ENCODE assay signal across 12 cellular contexts in genomic region chr2:82837588-82838304, GRCh38.
DNase-seq lines count a peak whose midpoint lies in the region; ATAC-seq and TF ChIP-seq lines count a peak whose summit lies in the region.
"Had no signal": no experiment of that assay in that cellular context is flagged by ENCODE, and none has a peak within 500 bp of the region (broad histone marks: within the 10 kb centered on the region; RNA-seq: fewer than 3 reads in every experiment).

No MANE protein-coding gene starts in this region.

- intact Hi-C loops in IMR-90 (cut with micrococcal nuclease), result no loop called here
- intact Hi-C loops in activated T-helper 2 cell treated with anti-CD3 and anti-CD28 coated beads, Interferon-gamma antibody, Interleukin-2, Interleukin-4, amounts not matched to agents 10 μg/mL and 5 μg/mL and 100 μg/mL, durations not matched to agents 14 hours and 24 hours and 36 hours (cut with micrococcal nuclease), result no loop called here

- no peak overlapping the region for H2AK9ac ChIP-seq in IMR-90 (replicated peaks; ENCODE audit: low read depth, low read length, poor library complexity)

- H3K4me3 ChIP-seq in AG04450 (ENCODE audit: low read depth, low read length) (no peak overlapping the region), IMR-90 (ENCODE audit: insufficient read depth, low read depth, low read length) (no peak overlapping the region), fibroblast of the aortic adventitia (ENCODE audit: low read depth, low read length) (no peak overlapping the region)
- H3K4me3 ChIP-seq: hepatocyte had no signal

- H3K36me3 Mint-ChIP-seq in activated T-helper 2 cell treated with anti-CD3 and anti-CD28 coated beads, Interferon-gamma antibody, Interleukin-2, Interleukin-4, amounts not matched to agents 10 μg/mL and 5 μg/mL and 100 μg/mL, durations not matched to agents 14 hours and 24 hours and 36 hours (ENCODE audit: low read depth), result no peaks in the 10 kb centered on the region

- H3K56ac ChIP-seq in IMR-90 (ENCODE audit: extremely low read depth, insufficient read depth, low read length), result no peak overlapping the region

- H4K91ac ChIP-seq in IMR-90 (ENCODE audit: insufficient read depth, low read depth, low read length), result no peak overlapping the region

- H3K14ac ChIP-seq in IMR-90 (replicated peaks; ENCODE audit: low read depth, low read length), result no peak overlapping the region

- H3K9me3 Mint-ChIP-seq in activated T-helper 2 cell treated with anti-CD3 and anti-CD28 coated beads, Interferon-gamma antibody, Interleukin-2, Interleukin-4, amounts not matched to agents 10 μg/mL and 5 μg/mL and 100 μg/mL, durations not matched to agents 14 hours and 24 hours and 36 hours, result peaks cover 15% of the 10 kb centered on the region

- H4K20me1 ChIP-seq in IMR-90 (ENCODE audit: insufficient read depth, low read length), result no peaks in the 10 kb centered on the region

- no peak overlapping the region for H2BK20ac ChIP-seq in IMR-90 (ENCODE audit: low read depth, low read length)

- H2BK120ac ChIP-seq in IMR-90 (ENCODE audit: low read depth, low read length), result no peak overlapping the region

- H4K8ac ChIP-seq in IMR-90 (ENCODE audit: low read depth in 2 of 2, low read length in 2 of 2), result no peak overlapping the region

- no TSS peak for BruUV-seq in IMR-90 (replicated peaks; lab: Mats Ljungman, UMichigan)

- CTCF ChIA-PET in AG04450 (lab: Charles Lee), result no interaction called here
- CTCF ChIA-PET in IMR-90 (lab: Yijun Ruan, JAX), result no interaction called here

- no peak overlapping the region for H3K18ac ChIP-seq in IMR-90 (ENCODE audit: low read depth, low read length)

- no peak overlapping the region for H2BK15ac ChIP-seq in IMR-90 (ENCODE audit: low read depth, low read length)

- no peaks in the 10 kb centered on the region for H3K27me3 Mint-ChIP-seq in activated T-helper 2 cell treated with anti-CD3 and anti-CD28 coated beads, Interferon-gamma antibody, Interleukin-2, Interleukin-4, amounts not matched to agents 10 μg/mL and 5 μg/mL and 100 μg/mL, durations not matched to agents 14 hours and 24 hours and 36 hours (ENCODE audit: low read depth)
- H3K27me3 Mint-ChIP-seq: central memory CD8-positive, alpha-beta T cell had no signal

- peak; percentile 42; the same call in 1 of the 2 replicates for ATAC-seq in IMR-90 (ENCODE audit: low read depth)

- H2BK5ac ChIP-seq in IMR-90 (ENCODE audit: low read depth, low read length, poor library complexity, severe bottlenecking), result no peak overlapping the region

- no peak overlapping the region for H3K9ac ChIP-seq in IMR-90 (ENCODE audit: low read depth, low read length)

- no peaks in the 10 kb centered on the region for H3K36me3 ChIP-seq in IMR-90 (ENCODE audit: control insufficient read depth, insufficient read depth, low read length)

- no peak overlapping the region for H3K27ac ChIP-seq in AG04450 (ENCODE audit: low read depth, low read length)
- no peak overlapping the region for H3K27ac ChIP-seq in IMR-90 (ENCODE audit: insufficient read depth, low read length)
- H3K27ac ChIP-seq: hepatocyte had no signal

- TF ChIP-seq POLR2A in IMR-90 (IDR thresholded peaks at IDR 0.05; ENCODE audit: low read depth, low read length), result no peak

- no peak overlapping the region for H3K23ac ChIP-seq in IMR-90 (ENCODE audit: low read depth, low read length)

- no peak for TF ChIP-seq RAD21 in IMR-90 (IDR thresholded peaks at IDR 0.05; ENCODE audit: low read length)

- no peaks in the 10 kb centered on the region for H3K9me3 ChIP-seq in AG04450 (ENCODE audit: control insufficient read depth, insufficient read depth, low read length)
- H3K9me3 ChIP-seq in IMR-90 (ENCODE audit: control insufficient read depth, insufficient read depth, low read length), result no peaks in the 10 kb centered on the region

- H3K27me3 ChIP-seq in AG04450 (ENCODE audit: control insufficient read depth, insufficient read depth, low read length) (no peaks in the 10 kb centered on the region), IMR-90 (ENCODE audit: control insufficient read depth, insufficient read depth, low read length) (no peaks in the 10 kb centered on the region)
- H3K27me3 ChIP-seq: hepatocyte had no signal

- no peak for TF ChIP-seq CTCF in AG04450 (IDR thresholded peaks at IDR 0.05; ENCODE audit: low read depth, low read length)
- no peak for TF ChIP-seq CTCF in IMR-90 (conservative IDR thresholded peaks at IDR 0.05; ENCODE audit: low read depth, low read length)
- no peak for TF ChIP-seq CTCF in fibroblast of the aortic adventitia (IDR thresholded peaks at IDR 0.05; ENCODE audit: insufficient read depth, low read length)

- dilution Hi-C loops in IMR-90 (cut with HindIII; ENCODE audit: low sequenced_read_pairs, unreplicated experiment), result no loop called here

- H3K9me1 ChIP-seq in IMR-90 (ENCODE audit: insufficient read depth, low read length), result no peaks in the 10 kb centered on the region

- no peak overlapping the region for H3K4ac ChIP-seq in IMR-90 (ENCODE audit: low read depth, low read length)

- no peaks in the 10 kb centered on the region for H3K4me1 Mint-ChIP-seq in activated T-helper 2 cell treated with anti-CD3 and anti-CD28 coated beads, Interferon-gamma antibody, Interleukin-2, Interleukin-4, amounts not matched to agents 10 μg/mL and 5 μg/mL and 100 μg/mL, durations not matched to agents 14 hours and 24 hours and 36 hours (ENCODE audit: low read depth)
- H3K4me1 Mint-ChIP-seq: central memory CD8-positive, alpha-beta T cell had no signal

- no peak overlapping the region for H3K4me2 ChIP-seq in IMR-90 (ENCODE audit: low read depth, low read length)
- H3K4me2 ChIP-seq: hepatocyte had no signal

- no peak overlapping the region for H2AK5ac ChIP-seq in IMR-90 (ENCODE audit: low read depth, low read length)

- H4K5ac ChIP-seq in IMR-90 (ENCODE audit: low read depth, low read length), result no peak overlapping the region

- H2AFZ ChIP-seq in IMR-90 (replicated peaks; ENCODE audit: low read length, poor library complexity), result no peak overlapping the region
- H2AFZ ChIP-seq: hepatocyte had no signal

- H3K27ac Mint-ChIP-seq in activated T-helper 2 cell treated with anti-CD3 and anti-CD28 coated beads, Interferon-gamma antibody, Interleukin-2, Interleukin-4, amounts not matched to agents 10 μg/mL and 5 μg/mL and 100 μg/mL, durations not matched to agents 14 hours and 24 hours and 36 hours, result no peak overlapping the region

- in situ Hi-C loops in IMR-90 (cut with MboI; ENCODE audit: low sequenced_read_pairs), result no loop called here

- WGBS in IMR-90 (ENCODE audit: extremely low coverage in 2 of 2, insufficient read length in 1 of 2), 2 experiments, result no CpG with 5 or more reads among the region's 3 CpGs

- DNase-seq in AG04450 (ENCODE audit: low read depth, low spot score) (peak; percentile 59), IMR-90 (peak; percentile 70), SW 1271 (lab: John Stamatoyannopoulos, UW) (peak; percentile 14 to 73), fibroblast of the aortic adventitia (ENCODE audit: low read depth) (peak; percentile 14), NCI-H2227 treated with DMSO at 0.1 percent for 48 hours (lab: John Stamatoyannopoulos, UW) (no peak), NCI-H2081 treated with DMSO at 0.1 percent for 48 hours (lab: John Stamatoyannopoulos, UW) (no peak), NAMALWA (ENCODE audit: low spot score) (no peak)
- no peak for DNase-seq in activated T-helper 2 cell treated with anti-CD3 and anti-CD28 coated beads, Interferon-gamma antibody, Interleukin-2, Interleukin-4, amounts not matched to agents 10 μg/mL and 5 μg/mL and 100 μg/mL, durations not matched to agents 14 hours and 24 hours and 36 hours (ENCODE audit: low spot score)
- DNase-seq: activated T-cell treated with anti-CD3 and anti-CD28 coated beads, Interleukin-2, amount 50 U/mL, for 1 hour; NCI-H524 had no signal

- no peaks in the 10 kb centered on the region for H3K4me1 ChIP-seq in IMR-90 (ENCODE audit: control insufficient read depth, insufficient read depth, low read length)

- POLR2A ChIA-PET in AG04450 (lab: Yijun Ruan, JAX) (no interaction called here), IMR-90 (lab: Charles Lee; ENCODE audit: unreplicated experiment) (no interaction called here)

- no peaks in the 10 kb centered on the region for H3K79me1 ChIP-seq in IMR-90 (ENCODE audit: low read depth in 1 of 2, low read length in 2 of 2)

- no peak overlapping the region for H3K4me3 Mint-ChIP-seq in activated T-helper 2 cell treated with anti-CD3 and anti-CD28 coated beads, Interferon-gamma antibody, Interleukin-2, Interleukin-4, amounts not matched to agents 10 μg/mL and 5 μg/mL and 100 μg/mL, durations not matched to agents 14 hours and 24 hours and 36 hours (ENCODE audit: low read depth)
- H3K4me3 Mint-ChIP-seq: central memory CD8-positive, alpha-beta T cell had no signal

TF ChIP-seq in IMR-90, 13 proteins besides CTCF, POLR2A, EP300 and RAD21:
- TF ChIP-seq USF2 (IDR thresholded peaks at IDR 0.05; ENCODE audit: low read depth, low read length), result no peak
- 0 out of 2 replicates have a peak, but pooled peaks have one; percentile 5 for TF ChIP-seq BHLHE40 (IDR thresholded peaks at IDR 0.05; ENCODE audit: low read depth, low read length)
- peak; percentile 90 for TF ChIP-seq CEBPB (IDR thresholded peaks at IDR 0.05; ENCODE audit: low read depth, low read length)
- TF ChIP-seq FOS (IDR thresholded peaks at IDR 0.05; ENCODE audit: low read depth, low read length), result peak; percentile 31; the same call in 1 of the 2 replicates
- no peak for TF ChIP-seq RFX5 (IDR thresholded peaks at IDR 0.05; ENCODE audit: low read depth, low read length)

Comparison
In these comparisons a context has a peak if more than half of its experiments do, and no peak if none do; other contexts are left out.
1. DNase-seq: peak in AG04450 (single experiment), IMR-90 (single experiment), SW 1271 (2 of 2) and fibroblast of the aortic adventitia (single experiment); none in NCI-H2227 treated with DMSO at 0.1 percent for 48 hours (single experiment), activated T-helper 2 cell treated with anti-CD3 and anti-CD28 coated beads, Interferon-gamma antibody, Interleukin-2, Interleukin-4, amounts not matched to agents 10 μg/mL and 5 μg/mL and 100 μg/mL, durations not matched to agents 14 hours and 24 hours and 36 hours (single experiment), NCI-H2081 treated with DMSO at 0.1 percent for 48 hours (single experiment) and NAMALWA (single experiment).